Comparison of ENCODE assay signal across 27 cellular contexts in the genomic region with DNA sequence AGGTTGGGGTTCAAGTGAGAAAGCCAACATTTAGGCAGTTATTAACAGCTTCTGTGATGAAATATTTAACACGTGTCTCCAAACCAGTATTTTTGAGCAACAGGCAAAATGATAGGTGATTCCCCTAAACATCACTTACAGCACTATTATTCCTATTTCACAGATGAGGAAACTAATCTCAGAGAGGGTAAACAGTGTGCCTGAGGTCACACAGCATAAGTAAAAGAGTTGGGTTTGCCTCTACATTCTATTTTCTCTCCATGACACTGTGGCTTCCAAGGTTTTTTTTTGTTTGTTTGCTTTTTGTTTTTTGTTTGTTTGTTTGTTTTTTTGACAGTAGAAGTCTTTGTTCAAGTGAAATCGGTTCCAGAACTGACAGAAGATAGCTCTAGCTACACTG. TPM values are rescaled to one million over a fixed set of nuclear protein-coding genes. Genes with fewer than 3 reads are reported as not detected.
DNase-seq lines count a peak whose midpoint lies in the region; ATAC-seq and TF ChIP-seq lines count a peak whose summit lies in the region.
"Had no signal": no experiment of that assay in that cellular context is flagged by ENCODE, and none has a peak within 500 bp of the region (broad histone marks: within the 10 kb centered on the region; RNA-seq: fewer than 3 reads in every experiment).

No MANE protein-coding gene starts in this region.

- no peak overlapping the region for H3K9ac ChIP-seq in skeletal muscle tissue (ENCODE audit: low read depth in 1 of 3, low read length in 3 of 3)

- no peaks in the 10 kb centered on the region for H3K9me3 ChIP-seq in right cardiac atrium (ENCODE audit: control insufficient read depth, low read length)
- no peaks in the 10 kb centered on the region for H3K9me3 ChIP-seq in gastroesophageal sphincter
- H3K9me3 ChIP-seq in skeletal muscle tissue (ENCODE audit: control insufficient read depth in 3 of 3, low read length in 3 of 3): no peaks in the 10 kb centered on the region
- no peaks in the 10 kb centered on the region for H3K9me3 ChIP-seq in aorta (ENCODE audit: control insufficient read depth, low read length)

- H3K4me3 ChIP-seq in right cardiac atrium (ENCODE audit: low read length) (no peak overlapping the region), gastroesophageal sphincter (no peak overlapping the region), skeletal muscle tissue (ENCODE audit: low read length in 3 of 3) (no peak overlapping the region), aorta (ENCODE audit: low read length in 2 of 2) (no peak overlapping the region)

- no peak for TF ChIP-seq EP300 in gastroesophageal sphincter (IDR thresholded peaks at IDR 0.05)

- H3K4me1 ChIP-seq in right cardiac atrium (ENCODE audit: control insufficient read depth, insufficient read depth, low read length) (peaks cover 9% of the 10 kb centered on the region), gastroesophageal sphincter (peaks cover 5 to 62% (median 14%) of the 10 kb centered on the region in 3 donors), skeletal muscle tissue (ENCODE audit: control insufficient read depth in 3 of 3, insufficient read depth in 3 of 3, low read length in 3 of 3) (peaks cover 27 to 37% (median 31%) of the 10 kb centered on the region in 3 donors), aorta (ENCODE audit: control insufficient read depth in 1 of 2, insufficient read depth in 2 of 2, low read length in 2 of 2) (no peaks in the 10 kb centered on the region)

- H3K27ac ChIP-seq in right cardiac atrium (ENCODE audit: low read length): peak overlapping the region; percentile 81
- peak overlapping the region; percentile 68 to 84 (median 81) for H3K27ac ChIP-seq in gastroesophageal sphincter
- H3K27ac ChIP-seq in skeletal muscle tissue (ENCODE audit: low read depth, low read length): peak overlapping the region; percentile 42
- peak overlapping the region; percentile 38 to 93 for H3K27ac ChIP-seq in aorta (ENCODE audit: low read depth in 1 of 2, low read length in 2 of 2)

- H3K27me3 ChIP-seq in right cardiac atrium (ENCODE audit: control insufficient read depth, insufficient read depth): no peaks in the 10 kb centered on the region
- H3K27me3 ChIP-seq in gastroesophageal sphincter: no peaks in the 10 kb centered on the region
- no peaks in the 10 kb centered on the region for H3K27me3 ChIP-seq in skeletal muscle tissue (ENCODE audit: control insufficient read depth in 3 of 3, insufficient read depth in 3 of 3, low read length in 3 of 3)
- H3K27me3 ChIP-seq in aorta (ENCODE audit: control insufficient read depth in 1 of 2, insufficient read depth in 2 of 2, low read length in 1 of 2): no peaks in the 10 kb centered on the region

- H3K36me3 ChIP-seq in gastroesophageal sphincter (no peaks in the 10 kb centered on the region), skeletal muscle tissue (ENCODE audit: control insufficient read depth in 3 of 3, insufficient read depth in 3 of 3, low read length in 3 of 3) (peaks cover 9 to 16% (median 15%) of the 10 kb centered on the region in 3 donors), aorta (ENCODE audit: control insufficient read depth in 1 of 2, insufficient read depth in 2 of 2, low read length in 1 of 2) (peaks cover 0 to 4% of the 10 kb centered on the region in 2 donors)

- no peak for TF ChIP-seq CTCF in gastroesophageal sphincter (IDR thresholded peaks at IDR 0.05)

- TF ChIP-seq POLR2A in gastroesophageal sphincter (IDR thresholded peaks at IDR 0.05): no peak

- intact Hi-C loops in right cardiac atrium (cut with DNase I) (no loop called here), Right ventricle myocardium inferior (cut with DNase I) (no loop called here), aorta (cut with DNase I) (no loop called here)

- ATAC-seq in right cardiac atrium (no peak), Right ventricle myocardium inferior (no peak), gastroesophageal sphincter (no peak), aorta (ENCODE audit: low FRiP score) (no peak)
- ATAC-seq: HCT116 had no signal

- WGBS in right cardiac atrium: 76% methylated on average over 2 of the region's 2 CpGs
- WGBS in gastroesophageal sphincter (ENCODE audit: low coverage in 1 of 2), 2 donors: 17 to 38% methylated on average over 1 to 2 of the region's 2 CpGs
- 40 to 70% methylated on average over 2 of the region's 2 CpGs for WGBS in aorta, 2 donors

- DNase-seq in right cardiac atrium: no peak
- DNase-seq in Right ventricle myocardium inferior (ENCODE audit: missing footprints): no peak
- no peak for DNase-seq in aorta
- DNase-seq in activated T-cell treated with anti-CD3 and anti-CD28 coated beads for 4 hours: no peak
- DNase-seq in mucosa of gallbladder (ENCODE audit: low spot score): no peak
- no peak for DNase-seq in activated CD8-positive, alpha-beta memory T cell treated with anti-CD3 and anti-CD28 coated beads, Interleukin-2, amount 50 U/mL, for 4 hours
- DNase-seq: activated CD4-positive, alpha-beta memory T cell treated with anti-CD3 and anti-CD28 coated beads for 36 hours; activated CD4-positive, alpha-beta T cell treated with anti-CD3 and anti-CD28 coated beads for 1 hour; activated naive CD4-positive, alpha-beta T cell treated with Interleukin-2 at 50 U/mL for 16 hours; AML-193; Calu3; CD4-positive, CD25-positive, alpha-beta regulatory T cell; cerebellar nuclear complex; DMS79 treated with DMSO at 0.1 percent for 48 hours; GF-D8; hippocampal formation; mesenchymal stem cell; MV-4-11; naive B cell; NCI-H1436; NCI-H2081; NCI-H226; SIG-M5; stimulated activated CD4-positive, alpha-beta T cell treated with anti-CD3 and anti-CD28 coated beads, Interleukin-2, amount 100 ng/mL, for 24 hours had no signal

RNA-seq across cellular contexts. Expression of gene PDCD4, which starts 43.2 kb away (rescaled TPM):
- total RNA-seq in right cardiac atrium: 10 to 100 TPM; 61.5 to 82.7 (median 76.2) TPM
- 39.8 TPM for polyA plus RNA-seq in right cardiac atrium
- 71.6 TPM for total RNA-seq in Right ventricle myocardium inferior
- total RNA-seq in gastroesophageal sphincter: 10 to 100 TPM; 69.1 to 74.6 (median 72.2) TPM
- 90.3 TPM for total RNA-seq in skeletal muscle tissue
- 100 to 1,000 TPM in 1 of 2 donors, 10 to 100 TPM in 1; 67.5 to 124 TPM for total RNA-seq in aorta
- 10 to 100 TPM; 46.6 to 89.7 TPM for polyA plus RNA-seq in aorta
- total RNA-seq in mucosa of gallbladder: 150 TPM
